13 cellular contexts compared by ENCODE assay signal in the genomic region with DNA sequence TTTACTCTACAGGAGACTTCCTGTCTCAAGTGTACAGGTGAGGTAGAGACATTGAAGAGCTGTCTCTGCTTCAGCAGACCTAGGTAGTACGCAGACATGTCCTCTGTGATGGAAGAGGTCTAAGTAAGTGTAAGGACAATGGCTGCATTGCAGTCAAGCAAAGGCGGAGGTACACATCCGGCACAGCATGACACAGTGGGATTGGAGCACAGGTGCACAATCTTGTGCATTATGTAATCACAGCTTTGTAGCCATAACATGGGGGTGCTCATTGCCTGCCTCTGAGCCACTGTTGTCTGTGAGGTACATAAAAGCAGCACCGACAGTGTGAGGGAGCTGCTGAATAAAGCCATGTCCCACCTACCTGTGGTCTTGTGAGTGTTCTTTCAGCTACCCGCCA.
"Had no signal": no experiment of that assay in that cellular context is flagged by ENCODE, and none has a peak within 500 bp of the region (broad histone marks: within the 10 kb centered on the region; RNA-seq: fewer than 3 reads in every experiment).

No MANE protein-coding gene starts in this region.

- H3K36me3 ChIP-seq: spleen, tibial artery had no signal

- H3K27me3 ChIP-seq: body of pancreas, tibial artery had no signal

- H3K4me1 ChIP-seq: spleen had no signal

- H3K4me3 ChIP-seq: body of pancreas, spleen, tibial artery had no signal

- ATAC-seq: activated CD4-positive, alpha-beta T cell treated with anti-CD3 and anti-CD28 coated beads for 36 hours; activated CD8-positive, alpha-beta memory T cell treated with anti-CD3 and anti-CD28 coated beads, Interleukin-2, amount 10 ng/mL, durations not matched to agents 7 days and 5 days; body of pancreas; natural killer cell; WTC11 had no signal

- DNase-seq: activated CD4-positive, alpha-beta memory T cell treated with anti-CD3 and anti-CD28 coated beads, Interleukin-2, amount 10 ng/mL, durations not matched to agents 7 days and 5 days; activated CD4-positive, alpha-beta T cell treated with anti-CD3 and anti-CD28 coated beads for 36 hours; activated CD8-positive, alpha-beta memory T cell treated with anti-CD3 and anti-CD28 coated beads, Interleukin-2, amount 10 ng/mL, durations not matched to agents 7 days and 5 days; activated naive CD4-positive, alpha-beta T cell treated with Interleukin-2 at 50 U/mL for 16 hours; activated naive CD8-positive, alpha-beta T cell treated with anti-CD3 and anti-CD28 coated beads, Interleukin-2, amount 10 ng/mL, durations not matched to agents 7 days and 5 days; amygdala; body of pancreas; natural killer cell; spleen; stimulated activated CD4-positive, alpha-beta T cell treated with anti-CD3 and anti-CD28 coated beads, Interleukin-4, amount 100 ng/mL, for 4 hours; stimulated activated naive CD4-positive, alpha-beta T cell; tibial artery had no signal

- H3K9me3 ChIP-seq: body of pancreas, spleen, tibial artery had no signal

- H3K27ac ChIP-seq: body of pancreas, spleen had no signal
